9 cellular contexts compared by ENCODE assay signal in genomic region chr3:135918600-135918999, GRCh38. TPM values are rescaled to one million over a fixed set of nuclear protein-coding genes. Genes with fewer than 3 reads are reported as not detected.
DNase-seq lines count a peak whose midpoint lies in the region; FAIRE-seq and TF ChIP-seq lines count a peak whose summit lies in the region.
"Had no signal": no experiment of that assay in that cellular context is flagged by ENCODE, and none has a peak within 500 bp of the region (broad histone marks: within the 10 kb centered on the region; RNA-seq: fewer than 3 reads in every experiment).

No MANE protein-coding gene starts in this region.

- no peak for TF ChIP-seq POLR2A in GM12891 (IDR thresholded peaks at IDR 0.05; ENCODE audit: low read depth, low read length)

- DNase-seq in AG20443 (ENCODE audit: low spot score) = peak; percentile 69
- DNase-seq in LoVo (ENCODE audit: low spot score) = peak; percentile 11
- peak; percentile 82 for DNase-seq in dedifferentiated amniotic fluid mesenchymal stem cell (ENCODE audit: extremely low spot score)
- DNase-seq in lung microvascular endothelial cell (ENCODE audit: low read depth in 2 of 2) = peak; percentile 49 to 53
- no peak for DNase-seq in NK-92 (lab: John Stamatoyannopoulos, UW; ENCODE audit: unreplicated experiment)
- no peak for DNase-seq in activated gamma-delta T cell (lab: John Stamatoyannopoulos, UW)
- no peak for DNase-seq in GM12891 (ENCODE audit: insufficient read length, low spot score)
- DNase-seq in cerebellar cortex (ENCODE audit: low spot score) = no peak

- FAIRE-seq in GM12891 (lab: Jason Lieb, UNC) = no peak
- FAIRE-seq: GM12892 had no signal

TF ChIP-seq in GM12891, 5 proteins besides CTCF, POLR2A, EP300 and RAD21:
- TF ChIP-seq TAF1 (IDR thresholded peaks at IDR 0.05; ENCODE audit: low read depth, low read length) (no peak), POLR2AphosphoS5 (IDR thresholded peaks at IDR 0.05; ENCODE audit: low read depth, low read length) (no peak), SPI1 (IDR thresholded peaks at IDR 0.05; ENCODE audit: low read depth, low read length) (no peak), PAX5 (IDR thresholded peaks at IDR 0.05; ENCODE audit: insufficient read depth, low read length, severe bottlenecking) (no peak), POU2F2 (IDR thresholded peaks at IDR 0.05; ENCODE audit: low read depth, low read length) (no peak)

RNA-seq across cellular contexts. Expression of gene PPP2R3A, which starts 46.9 kb away (rescaled TPM):
- total RNA-seq in lung microvascular endothelial cell = 3.2 and 5.2 TPM in 2 replicates
- 0.10 TPM for polyA plus RNA-seq in GM12891 (2012; ENCODE audit: low read depth, missing spikeins)

Comparison
In these comparisons a context has a peak if more than half of its experiments do, and no peak if none do; other contexts are left out.
1. DNase-seq: peak in AG20443 (single experiment), LoVo (single experiment), dedifferentiated amniotic fluid mesenchymal stem cell (single experiment) and lung microvascular endothelial cell (2 of 2); none in NK-92 (single experiment), activated gamma-delta T cell (single experiment), GM12891 (single experiment) and cerebellar cortex (single experiment).